In the genomic region with DNA sequence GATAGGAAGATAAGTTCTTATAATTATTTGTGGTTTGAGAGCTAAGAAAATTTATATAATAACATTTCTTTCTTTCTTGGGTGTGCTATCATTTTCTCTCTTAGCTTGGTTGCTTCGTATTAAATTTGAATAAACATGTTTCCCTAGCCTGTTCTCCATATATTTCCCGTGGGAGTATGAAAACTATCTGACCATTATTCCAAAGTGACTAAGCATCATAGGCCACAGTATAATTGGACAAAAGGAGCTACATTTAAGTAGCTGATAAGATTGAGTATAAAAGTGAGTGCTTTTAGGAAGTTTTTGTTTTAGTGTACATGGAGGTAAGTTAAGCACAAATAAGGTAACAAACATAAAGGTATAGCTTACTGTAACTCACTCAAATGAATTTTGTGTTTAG, we compare ENCODE assay signal across 19 cellular contexts. TPM values are rescaled to one million over a fixed set of nuclear protein-coding genes. Genes with fewer than 3 reads are reported as not detected.
DNase-seq lines count a peak whose midpoint lies in the region; ATAC-seq, FAIRE-seq and TF ChIP-seq lines count a peak whose summit lies in the region.
"Had no signal": no experiment of that assay in that cellular context is flagged by ENCODE, and none has a peak within 500 bp of the region (broad histone marks: within the 10 kb centered on the region; RNA-seq: fewer than 3 reads in every experiment).

No MANE protein-coding gene starts in this region.

- FAIRE-seq in astrocyte (lab: Jason Lieb, UNC), result no peak
- FAIRE-seq: D721Med, H54 had no signal

- H3K36me3 Mint-ChIP-seq in astrocyte (ENCODE audit: low read depth, unreplicated experiment) (peaks cover 2% of the 10 kb centered on the region), WTC11 (no peaks in the 10 kb centered on the region)
- H3K36me3 Mint-ChIP-seq: CD4-positive, alpha-beta memory T cell had no signal

- H3K4me3 ChIP-seq in left ventricle myocardium inferior, result no peak overlapping the region
- H3K4me3 ChIP-seq in astrocyte (ENCODE audit: insufficient read depth, low read depth, low read length), result no peak overlapping the region
- no peak overlapping the region for H3K4me3 ChIP-seq in fibroblast of pulmonary artery (replicated peaks; ENCODE audit: low read depth, low read length)

- H3K27me3 Mint-ChIP-seq in astrocyte (ENCODE audit: low read depth, unreplicated experiment) (no peaks in the 10 kb centered on the region), WTC11 (ENCODE audit: low read depth) (no peaks in the 10 kb centered on the region)

- CTCF ChIA-PET in WTC11 (lab: Charles Lee), result interaction anchor here (0.8 kb wide), 2 partner anchors 28 to 242 kb away, joined by 3 read pairs; no protein-coding TSS in a partner anchor

- ATAC-seq in Right ventricle myocardium superior (ENCODE audit: poor library complexity), result no peak
- no peak for ATAC-seq in WTC11
- no peak for ATAC-seq in HG02588 (IDR thresholded peaks at IDR 0.05; ENCODE audit: unreplicated experiment)

- no peaks in the 10 kb centered on the region for H3K36me3 ChIP-seq in left ventricle myocardium inferior
- no peaks in the 10 kb centered on the region for H3K36me3 ChIP-seq in astrocyte (ENCODE audit: insufficient read depth, low read length)

- no peak overlapping the region for H3K4me2 ChIP-seq in astrocyte (ENCODE audit: low read length)

- H2AFZ ChIP-seq in astrocyte (ENCODE audit: low read depth, low read length), result no peak overlapping the region

- H3K27me3 ChIP-seq in left ventricle myocardium inferior (ENCODE audit: low read depth) (no peaks in the 10 kb centered on the region), astrocyte (ENCODE audit: insufficient read depth, low read length) (no peaks in the 10 kb centered on the region)

- peaks cover 8% of the 10 kb centered on the region for H3K4me1 Mint-ChIP-seq in astrocyte (ENCODE audit: low read depth, unreplicated experiment)
- H3K4me1 Mint-ChIP-seq in WTC11, result no peaks in the 10 kb centered on the region
- H3K4me1 Mint-ChIP-seq: B cell; CD4-positive, alpha-beta memory T cell; IgD-negative memory B cell had no signal

- no peak overlapping the region for H3K4me3 Mint-ChIP-seq in astrocyte (ENCODE audit: unreplicated experiment)
- H3K4me3 Mint-ChIP-seq in WTC11, result no peak overlapping the region
- H3K4me3 Mint-ChIP-seq: B cell; CD4-positive, alpha-beta memory T cell; IgD-negative memory B cell had no signal

- no peaks in the 10 kb centered on the region for H3K9me3 Mint-ChIP-seq in astrocyte (ENCODE audit: unreplicated experiment)
- H3K9me3 Mint-ChIP-seq in WTC11, result no peaks in the 10 kb centered on the region
- H3K9me3 Mint-ChIP-seq: CD4-positive, alpha-beta memory T cell; IgD-negative memory B cell had no signal

- no peak for DNase-seq in left ventricle myocardium inferior
- DNase-seq in Right ventricle myocardium superior, result no peak
- DNase-seq in astrocyte (ENCODE audit: low read depth), result peak; percentile 46
- peak; percentile 61 for DNase-seq in fibroblast of pulmonary artery (ENCODE audit: low read depth)
- no peak for DNase-seq in WTC11 (ENCODE audit: low spot score)
- no peak for DNase-seq in RPMI8226
- DNase-seq in DMS79 (lab: John Stamatoyannopoulos, UW), result no peak
- DNase-seq: ACHN; CD4-positive, alpha-beta memory T cell; COR-L47; DMS53 had no signal

- H4K20me1 ChIP-seq in astrocyte (ENCODE audit: insufficient read depth, low read length), result no peaks in the 10 kb centered on the region

- H3K4me1 ChIP-seq in left ventricle myocardium inferior (peaks cover 39% of the 10 kb centered on the region), astrocyte (ENCODE audit: insufficient read depth, low read length) (no peaks in the 10 kb centered on the region)

- H3K9me3 ChIP-seq in left ventricle myocardium inferior (replicated peaks) (no peaks in the 10 kb centered on the region), astrocyte (ENCODE audit: insufficient read depth, low read depth, low read length) (no peaks in the 10 kb centered on the region)

- intact Hi-C loops in left ventricle myocardium inferior (cut with micrococcal nuclease), result no loop called here
- intact Hi-C loops in Right ventricle myocardium superior (cut with DNase I), result no loop called here

- H3K27ac ChIP-seq in left ventricle myocardium inferior (replicated peaks) (peak overlapping the region; percentile 52), astrocyte (ENCODE audit: low read depth, low read length) (no peak overlapping the region)
- H3K27ac ChIP-seq: 22Rv1, C4-2B had no signal

- no peak for TF ChIP-seq CTCF in left ventricle myocardium inferior (IDR thresholded peaks at IDR 0.05; ENCODE audit: borderline replicate concordance)
- TF ChIP-seq CTCF in astrocyte (IDR thresholded peaks at IDR 0.05; ENCODE audit: insufficient read depth, low read depth, low read length), result no peak
- TF ChIP-seq CTCF in fibroblast of pulmonary artery (IDR thresholded peaks at IDR 0.05; ENCODE audit: low read length, missing control alignments), result no peak
- TF ChIP-seq CTCF in WTC11 (IDR thresholded peaks at IDR 0.05), result no peak

- H3K9ac ChIP-seq in astrocyte (ENCODE audit: low read length), result no peak overlapping the region

- peaks cover 30% of the 10 kb centered on the region for H3K79me2 ChIP-seq in astrocyte (ENCODE audit: insufficient read depth, low read length)

- H3K27ac Mint-ChIP-seq in astrocyte (ENCODE audit: unreplicated experiment) (no peak overlapping the region), WTC11 (no peak overlapping the region)
- H3K27ac Mint-ChIP-seq: B cell; CD4-positive, alpha-beta memory T cell; IgD-negative memory B cell had no signal

- POLR2A ChIA-PET in WTC11 (lab: Charles Lee), result no interaction called here

TF ChIP-seq in WTC11, 78 proteins besides CTCF, POLR2A, EP300 and RAD21 (continues in another document):
- TF ChIP-seq KAT7 (CRISPR knock-in tag; IDR thresholded peaks at IDR 0.05; ENCODE audit: borderline replicate concordance), result no peak
- no peak for TF ChIP-seq MLX (CRISPR knock-in tag; IDR thresholded peaks at IDR 0.05)
- TF ChIP-seq ZNF138 (CRISPR knock-in tag; conservative IDR thresholded peaks at IDR 0.05), result no peak
- no peak for TF ChIP-seq SOX15 (CRISPR knock-in tag; IDR thresholded peaks at IDR 0.05)
- TF ChIP-seq NFYB (CRISPR knock-in tag; conservative IDR thresholded peaks at IDR 0.05; ENCODE audit: low read depth), result no peak
- TF ChIP-seq, protein P1, sequence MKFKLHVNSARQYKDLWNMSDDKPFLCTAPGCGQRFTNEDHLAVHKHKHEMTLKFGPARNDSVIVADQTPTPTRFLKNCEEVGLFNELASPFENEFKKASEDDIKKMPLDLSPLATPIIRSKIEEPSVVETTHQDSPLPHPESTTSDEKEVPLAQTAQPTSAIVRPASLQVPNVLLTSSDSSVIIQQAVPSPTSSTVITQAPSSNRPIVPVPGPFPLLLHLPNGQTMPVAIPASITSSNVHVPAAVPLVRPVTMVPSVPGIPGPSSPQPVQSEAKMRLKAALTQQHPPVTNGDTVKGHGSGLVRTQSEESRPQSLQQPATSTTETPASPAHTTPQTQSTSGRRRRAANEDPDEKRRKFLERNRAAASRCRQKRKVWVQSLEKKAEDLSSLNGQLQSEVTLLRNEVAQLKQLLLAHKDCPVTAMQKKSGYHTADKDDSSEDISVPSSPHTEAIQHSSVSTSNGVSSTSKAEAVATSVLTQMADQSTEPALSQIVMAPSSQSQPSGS (CRISPR knock-in tag; IDR thresholded peaks at IDR 0.05; ENCODE audit: borderline replicate concordance, low read depth), result no peak
- no peak for TF ChIP-seq ZNF232 (CRISPR knock-in tag; IDR thresholded peaks at IDR 0.05)
- TF ChIP-seq ETV6 (CRISPR knock-in tag; IDR thresholded peaks at IDR 0.05), result no peak
- no peak for TF ChIP-seq FOXJ3 (CRISPR knock-in tag; IDR thresholded peaks at IDR 0.05; ENCODE audit: borderline replicate concordance)
- no peak for TF ChIP-seq ZNF263 (CRISPR knock-in tag; IDR thresholded peaks at IDR 0.05; ENCODE audit: low read depth)
- TF ChIP-seq ZNF219 (CRISPR knock-in tag; IDR thresholded peaks at IDR 0.05; ENCODE audit: borderline replicate concordance), result no peak
- no peak for TF ChIP-seq ARID4B (CRISPR knock-in tag; IDR thresholded peaks at IDR 0.05; ENCODE audit: borderline replicate concordance)

RNA-seq across cellular contexts. Expression of gene OSMR, which starts 8.4 kb away (rescaled TPM):
- total RNA-seq in left ventricle myocardium inferior (11.7 TPM), Right ventricle myocardium superior (10.9 TPM), astrocyte (38.6 and 39.2 TPM in 2 replicates), WTC11 (2021) (2.3 to 3.1 TPM (median 2.5 TPM) in 3 replicates)
- total RNA-seq: B cell; CD4-positive, alpha-beta memory T cell; HT-29 had no signal

Comparison
In these comparisons a context has a peak if more than half of its experiments do, and no peak if none do; other contexts are left out.
1. DNase-seq: peak in astrocyte (single experiment) and fibroblast of pulmonary artery (single experiment); none in left ventricle myocardium inferior (single experiment), Right ventricle myocardium superior (single experiment), WTC11 (single experiment), RPMI8226 (single experiment) and DMS79 (single experiment).